1 cellular context compared by ENCODE assay signal in the genomic region with DNA sequence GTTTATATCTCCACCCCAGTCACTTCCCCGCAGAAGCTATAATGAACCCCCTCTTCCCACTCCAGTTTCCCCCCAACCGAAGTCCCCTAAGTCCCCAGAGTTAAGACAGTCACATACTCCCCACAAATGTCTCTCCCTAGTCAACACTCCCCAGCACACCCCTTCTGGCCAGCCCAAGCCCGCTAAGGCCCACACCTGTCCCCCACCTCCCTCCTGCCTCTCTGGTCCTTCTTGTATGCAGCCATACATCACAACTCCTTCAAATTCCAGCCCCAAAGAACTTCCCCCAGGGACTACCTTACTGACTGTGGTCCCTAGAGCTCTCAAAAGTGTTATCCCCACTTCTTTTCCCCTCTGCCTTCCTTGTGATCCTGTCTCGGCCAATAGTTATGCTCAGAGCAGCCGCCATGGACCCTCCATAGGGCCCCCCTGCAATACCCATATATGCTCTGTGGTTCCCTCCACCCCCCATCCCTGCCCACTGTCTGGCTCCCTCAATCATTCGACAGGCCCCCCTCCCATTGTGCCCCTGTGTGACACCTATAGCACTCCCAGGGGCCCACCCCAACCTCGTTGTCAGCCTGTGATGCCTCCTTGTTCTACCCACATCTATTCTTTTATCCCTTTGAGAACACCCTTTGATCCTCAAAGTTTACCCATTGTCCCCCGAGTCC.
TF ChIP-seq lines count a peak whose summit lies in the region.

No MANE protein-coding gene starts in this region.

TF ChIP-seq in GM23338, 12 proteins besides CTCF, POLR2A, EP300 and RAD21 (continued from another document):
- TF ChIP-seq, protein P1, sequence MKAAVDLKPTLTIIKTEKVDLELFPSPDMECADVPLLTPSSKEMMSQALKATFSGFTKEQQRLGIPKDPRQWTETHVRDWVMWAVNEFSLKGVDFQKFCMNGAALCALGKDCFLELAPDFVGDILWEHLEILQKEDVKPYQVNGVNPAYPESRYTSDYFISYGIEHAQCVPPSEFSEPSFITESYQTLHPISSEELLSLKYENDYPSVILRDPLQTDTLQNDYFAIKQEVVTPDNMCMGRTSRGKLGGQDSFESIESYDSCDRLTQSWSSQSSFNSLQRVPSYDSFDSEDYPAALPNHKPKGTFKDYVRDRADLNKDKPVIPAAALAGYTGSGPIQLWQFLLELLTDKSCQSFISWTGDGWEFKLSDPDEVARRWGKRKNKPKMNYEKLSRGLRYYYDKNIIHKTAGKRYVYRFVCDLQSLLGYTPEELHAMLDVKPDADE (IDR thresholded peaks at IDR 0.05): no peak
- no peak for TF ChIP-seq NANOG (IDR thresholded peaks at IDR 0.05; ENCODE audit: borderline replicate concordance)
- TF ChIP-seq EZH2 (IDR thresholded peaks at IDR 0.05; ENCODE audit: low read depth, unreplicated experiment): no peak
- TF ChIP-seq EZH2phosphoT487 (IDR thresholded peaks at IDR 0.05; ENCODE audit: unreplicated experiment): no peak
- TF ChIP-seq, protein P2, sequence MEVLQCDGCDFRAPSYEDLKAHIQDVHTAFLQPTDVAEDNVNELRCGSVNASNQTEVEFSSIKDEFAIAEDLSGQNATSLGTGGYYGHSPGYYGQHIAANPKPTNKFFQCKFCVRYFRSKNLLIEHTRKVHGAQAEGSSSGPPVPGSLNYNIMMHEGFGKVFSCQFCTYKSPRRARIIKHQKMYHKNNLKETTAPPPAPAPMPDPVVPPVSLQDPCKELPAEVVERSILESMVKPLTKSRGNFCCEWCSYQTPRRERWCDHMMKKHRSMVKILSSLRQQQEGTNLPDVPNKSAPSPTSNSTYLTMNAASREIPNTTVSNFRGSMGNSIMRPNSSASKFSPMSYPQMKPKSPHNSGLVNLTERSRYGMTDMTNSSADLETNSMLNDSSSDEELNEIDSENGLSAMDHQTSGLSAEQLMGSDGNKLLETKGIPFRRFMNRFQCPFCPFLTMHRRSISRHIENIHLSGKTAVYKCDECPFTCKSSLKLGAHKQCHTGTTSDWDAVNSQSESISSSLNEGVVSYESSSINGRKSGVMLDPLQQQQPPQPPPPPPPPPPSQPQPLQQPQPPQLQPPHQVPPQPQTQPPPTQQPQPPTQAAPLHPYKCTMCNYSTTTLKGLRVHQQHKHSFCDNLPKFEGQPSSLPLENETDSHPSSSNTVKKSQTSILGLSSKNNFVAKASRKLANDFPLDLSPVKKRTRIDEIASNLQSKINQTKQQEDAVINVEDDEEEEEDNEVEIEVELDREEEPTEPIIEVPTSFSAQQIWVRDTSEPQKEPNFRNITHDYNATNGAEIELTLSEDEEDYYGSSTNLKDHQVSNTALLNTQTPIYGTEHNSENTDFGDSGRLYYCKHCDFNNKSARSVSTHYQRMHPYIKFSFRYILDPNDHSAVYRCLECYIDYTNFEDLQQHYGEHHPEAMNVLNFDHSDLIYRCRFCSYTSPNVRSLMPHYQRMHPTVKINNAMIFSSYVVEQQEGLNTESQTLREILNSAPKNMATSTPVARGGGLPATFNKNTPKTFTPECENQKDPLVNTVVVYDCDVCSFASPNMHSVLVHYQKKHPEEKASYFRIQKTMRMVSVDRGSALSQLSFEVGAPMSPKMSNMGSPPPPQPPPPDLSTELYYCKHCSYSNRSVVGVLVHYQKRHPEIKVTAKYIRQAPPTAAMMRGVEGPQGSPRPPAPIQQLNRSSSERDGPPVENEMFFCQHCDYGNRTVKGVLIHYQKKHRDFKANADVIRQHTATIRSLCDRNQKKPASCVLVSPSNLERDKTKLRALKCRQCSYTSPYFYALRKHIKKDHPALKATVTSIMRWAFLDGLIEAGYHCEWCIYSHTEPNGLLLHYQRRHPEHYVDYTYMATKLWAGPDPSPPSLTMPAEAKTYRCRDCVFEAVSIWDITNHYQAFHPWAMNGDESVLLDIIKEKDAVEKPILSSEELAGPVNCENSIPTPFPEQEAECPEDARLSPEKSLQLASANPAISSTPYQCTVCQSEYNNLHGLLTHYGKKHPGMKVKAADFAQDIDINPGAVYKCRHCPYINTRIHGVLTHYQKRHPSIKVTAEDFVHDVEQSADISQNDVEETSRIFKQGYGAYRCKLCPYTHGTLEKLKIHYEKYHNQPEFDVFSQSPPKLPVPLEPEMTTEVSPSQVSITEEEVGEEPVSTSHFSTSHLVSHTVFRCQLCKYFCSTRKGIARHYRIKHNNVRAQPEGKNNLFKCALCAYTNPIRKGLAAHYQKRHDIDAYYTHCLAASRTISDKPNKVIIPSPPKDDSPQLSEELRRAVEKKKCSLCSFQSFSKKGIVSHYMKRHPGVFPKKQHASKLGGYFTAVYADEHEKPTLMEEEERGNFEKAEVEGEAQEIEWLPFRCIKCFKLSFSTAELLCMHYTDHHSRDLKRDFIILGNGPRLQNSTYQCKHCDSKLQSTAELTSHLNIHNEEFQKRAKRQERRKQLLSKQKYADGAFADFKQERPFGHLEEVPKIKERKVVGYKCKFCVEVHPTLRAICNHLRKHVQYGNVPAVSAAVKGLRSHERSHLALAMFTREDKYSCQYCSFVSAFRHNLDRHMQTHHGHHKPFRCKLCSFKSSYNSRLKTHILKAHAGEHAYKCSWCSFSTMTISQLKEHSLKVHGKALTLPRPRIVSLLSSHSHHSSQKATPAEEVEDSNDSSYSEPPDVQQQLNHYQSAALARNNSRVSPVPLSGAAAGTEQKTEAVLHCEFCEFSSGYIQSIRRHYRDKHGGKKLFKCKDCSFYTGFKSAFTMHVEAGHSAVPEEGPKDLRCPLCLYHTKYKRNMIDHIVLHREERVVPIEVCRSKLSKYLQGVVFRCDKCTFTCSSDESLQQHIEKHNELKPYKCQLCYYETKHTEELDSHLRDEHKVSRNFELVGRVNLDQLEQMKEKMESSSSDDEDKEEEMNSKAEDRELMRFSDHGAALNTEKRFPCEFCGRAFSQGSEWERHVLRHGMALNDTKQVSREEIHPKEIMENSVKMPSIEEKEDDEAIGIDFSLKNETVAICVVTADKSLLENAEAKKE (CRISPR knock-in tag; IDR thresholded peaks at IDR 0.05): no peak
- no peak for TF ChIP-seq REST (IDR thresholded peaks at IDR 0.05; ENCODE audit: unreplicated experiment)
- no peak for TF ChIP-seq ZNF331 (CRISPR knock-in tag; IDR thresholded peaks at IDR 0.05; ENCODE audit: low read depth)
TF ChIP-seq in GM23338: peak in this region for 0.
